In genomic region chr2:100018794-100019193, GRCh38 we compare ENCODE assay signal across 19 cellular contexts.
DNase-seq lines count a peak whose midpoint lies in the region; ATAC-seq, FAIRE-seq and TF ChIP-seq lines count a peak whose summit lies in the region.
"Had no signal": no experiment of that assay in that cellular context is flagged by ENCODE, and none has a peak within 500 bp of the region (broad histone marks: within the 10 kb centered on the region; RNA-seq: fewer than 3 reads in every experiment).

No MANE protein-coding gene starts in this region.

- peaks cover 47 to 77% of the 10 kb centered on the region in 2 experiments for H3K79me1 ChIP-seq in IMR-90 (ENCODE audit: low read depth in 1 of 2, low read length in 2 of 2)

- no peaks in the 10 kb centered on the region for H3K27me3 ChIP-seq in IMR-90 (ENCODE audit: control insufficient read depth, insufficient read depth, low read length)
- H3K27me3 ChIP-seq: BLaER1 treated with 17β-estradiol and CSF1 and Interleukin-3, amounts not matched to agents 10 nM and 100 nM; uterus had no signal

- 28% methylated on average over 3 of the region's 6 CpGs; no CpG with 5 or more reads in 1 of the 2 experiments for WGBS in IMR-90 (ENCODE audit: extremely low coverage in 2 of 2, insufficient read length in 1 of 2), 2 experiments

- H3K4me3 ChIP-seq in IMR-90 (ENCODE audit: insufficient read depth, low read depth, low read length), result peak overlapping the region; percentile 15; the same call in 1 of the 2 replicates
- H3K4me3 ChIP-seq: BLaER1 treated with 17β-estradiol and CSF1 and Interleukin-3, amounts not matched to agents 10 nM and 100 nM; uterus had no signal

- peak overlapping the region; percentile 97 for H4K91ac ChIP-seq in IMR-90 (ENCODE audit: insufficient read depth, low read depth, low read length)

- BruUV-seq in IMR-90 (replicated peaks; lab: Mats Ljungman, UMichigan), result no TSS peak

- H3K4me1 ChIP-seq in IMR-90 (ENCODE audit: control insufficient read depth, insufficient read depth, low read length), result peaks cover 20% of the 10 kb centered on the region
- H3K4me1 ChIP-seq: uterus had no signal

- FAIRE-seq in GM12892 (lab: Jason Lieb, UNC), result no peak

- CTCF ChIA-PET in IMR-90 (lab: Yijun Ruan, JAX), result interaction anchor here (0.9 to 1.5 kb wide), 3 partner anchors 35 to 298 kb away, joined by 3 to 4 read pairs (median 3); no protein-coding TSS in a partner anchor

- H3K36me3 ChIP-seq in IMR-90 (ENCODE audit: control insufficient read depth, insufficient read depth, low read length), result peaks cover 10% of the 10 kb centered on the region
- H3K36me3 ChIP-seq: uterus had no signal

- intact Hi-C loops in IMR-90 (cut with micrococcal nuclease), result no loop called here

- peak overlapping the region; percentile 88 for H3K27ac ChIP-seq in IMR-90 (ENCODE audit: insufficient read depth, low read length)
- H3K27ac ChIP-seq: BLaER1 treated with 17β-estradiol and CSF1 and Interleukin-3, amounts not matched to agents 10 nM and 100 nM had no signal

- peak overlapping the region; percentile 90 for H2BK15ac ChIP-seq in IMR-90 (ENCODE audit: low read depth, low read length)

- peak overlapping the region; percentile 84 to 88 for H4K8ac ChIP-seq in IMR-90 (ENCODE audit: low read depth in 2 of 2, low read length in 2 of 2)

- H3K9ac ChIP-seq in IMR-90 (ENCODE audit: low read depth, low read length), result peak overlapping the region; percentile 34; the same call in 1 of the 2 replicates
- H3K9ac ChIP-seq: BLaER1 treated with 17β-estradiol and CSF1 and Interleukin-3, amounts not matched to agents 10 nM and 100 nM had no signal

- peak overlapping the region; percentile 94 for H4K5ac ChIP-seq in IMR-90 (ENCODE audit: low read depth, low read length)

- peak overlapping the region; percentile 83; the same call in 1 of the 2 replicates for H2AK5ac ChIP-seq in IMR-90 (ENCODE audit: low read depth, low read length)

- no peak overlapping the region for H2AFZ ChIP-seq in IMR-90 (replicated peaks; ENCODE audit: low read length, poor library complexity)

- H3K9me3 Mint-ChIP-seq in brain, result no peaks in the 10 kb centered on the region
- peaks cover 0 to 2% of the 10 kb centered on the region in 2 donors for H3K9me3 Mint-ChIP-seq in effector memory CD8-positive, alpha-beta T cell
- H3K9me3 Mint-ChIP-seq: stimulated activated naive B cell treated with anti-CD40 and anti-IgM and Interleukin-4, amounts not matched to agents 10 μg/mL and 1 μg/mL and 100 μg/mL, for 72 hours had no signal

- TF ChIP-seq POLR2A in IMR-90 (IDR thresholded peaks at IDR 0.05; ENCODE audit: low read depth, low read length), result no peak
- TF ChIP-seq POLR2A in GM12892 (IDR thresholded peaks at IDR 0.05; ENCODE audit: low read depth, low read length), result no peak

- ATAC-seq in IMR-90 (ENCODE audit: low read depth), result peak; percentile 83
- no peak for ATAC-seq in effector memory CD8-positive, alpha-beta T cell (replicated peaks)
- ATAC-seq: stimulated activated naive B cell treated with anti-CD40 and anti-IgM and Interleukin-4, amounts not matched to agents 10 μg/mL and 1 μg/mL and 100 μg/mL, for 72 hours had no signal

- no peaks in the 10 kb centered on the region for H4K20me1 ChIP-seq in IMR-90 (ENCODE audit: insufficient read depth, low read length)

- H3K14ac ChIP-seq in IMR-90 (replicated peaks; ENCODE audit: low read depth, low read length), result peak overlapping the region; percentile 66

- TF ChIP-seq CTCF in IMR-90 (conservative IDR thresholded peaks at IDR 0.05; ENCODE audit: low read depth, low read length), result no peak
- no peak for TF ChIP-seq CTCF in brain (conservative IDR thresholded peaks at IDR 0.05)
- no peak for TF ChIP-seq CTCF in GM20000 (IDR thresholded peaks at IDR 0.05; ENCODE audit: extremely low read depth, missing control alignments)

- H3K4me2 ChIP-seq in IMR-90 (ENCODE audit: low read depth, low read length), result peak overlapping the region; percentile 92
- H3K4me2 ChIP-seq: BLaER1 treated with 17β-estradiol and CSF1 and Interleukin-3, amounts not matched to agents 10 nM and 100 nM had no signal

- no peaks in the 10 kb centered on the region for H3K36me3 Mint-ChIP-seq in brain
- no peaks in the 10 kb centered on the region for H3K36me3 Mint-ChIP-seq in effector memory CD8-positive, alpha-beta T cell (ENCODE audit: insufficient read depth)
- H3K36me3 Mint-ChIP-seq: activated naive CD8-positive, alpha-beta T cell had no signal

- dilution Hi-C loops in IMR-90 (cut with HindIII; ENCODE audit: low sequenced_read_pairs, unreplicated experiment), result no loop called here

- H3K27ac Mint-ChIP-seq in brain, result peak overlapping the region in 3 of 5 experiments; percentile 31 to 68 (median 49)
- no peak overlapping the region for H3K27ac Mint-ChIP-seq in effector memory CD8-positive, alpha-beta T cell
- H3K27ac Mint-ChIP-seq: activated naive CD8-positive, alpha-beta T cell had no signal

- H3K18ac ChIP-seq in IMR-90 (ENCODE audit: low read depth, low read length), result peak overlapping the region; percentile 86

- no peak overlapping the region for H3K4me3 Mint-ChIP-seq in brain
- H3K4me3 Mint-ChIP-seq in effector memory CD8-positive, alpha-beta T cell, result no peak overlapping the region
- H3K4me3 Mint-ChIP-seq: activated naive CD8-positive, alpha-beta T cell; stimulated activated naive B cell treated with anti-CD40 and anti-IgM and Interleukin-4, amounts not matched to agents 10 μg/mL and 1 μg/mL and 100 μg/mL, for 72 hours had no signal

- H2BK5ac ChIP-seq in IMR-90 (ENCODE audit: low read depth, low read length, poor library complexity, severe bottlenecking), result peak overlapping the region; percentile 81

- H3K23ac ChIP-seq in IMR-90 (ENCODE audit: low read depth, low read length), result peak overlapping the region; percentile 43

- peak overlapping the region; percentile 89 for H3K4ac ChIP-seq in IMR-90 (ENCODE audit: low read depth, low read length)

- peak overlapping the region; percentile 94 for H2BK120ac ChIP-seq in IMR-90 (ENCODE audit: low read depth, low read length)

- TF ChIP-seq RAD21 in IMR-90 (IDR thresholded peaks at IDR 0.05; ENCODE audit: low read length), result peak; percentile 18; the same call in 1 of the 2 replicates

- peaks cover 30% of the 10 kb centered on the region for H3K9me1 ChIP-seq in IMR-90 (ENCODE audit: insufficient read depth, low read length)

- peaks cover 38% of the 10 kb centered on the region for H3K4me1 Mint-ChIP-seq in brain
- no peaks in the 10 kb centered on the region for H3K4me1 Mint-ChIP-seq in effector memory CD8-positive, alpha-beta T cell (ENCODE audit: low read depth in 2 of 2)

- no peaks in the 10 kb centered on the region for H3K9me3 ChIP-seq in IMR-90 (ENCODE audit: control insufficient read depth, insufficient read depth, low read length)
- H3K9me3 ChIP-seq: uterus had no signal

- DNase-seq in AG08396 (ENCODE audit: low spot score), result peak; percentile 68
- DNase-seq in IMR-90, result peak; percentile 91
- DNase-seq in kidney tubule cell (ENCODE audit: low spot score), result peak; percentile 69
- no peak for DNase-seq in cerebellar cortex (ENCODE audit: low spot score)
- DNase-seq in GM12892 (ENCODE audit: insufficient read length), result no peak
- DNase-seq in effector memory CD8-positive, alpha-beta T cell, result no peak
- DNase-seq in GM20000 (ENCODE audit: low spot score), result no peak
- DNase-seq: dermis blood vessel endothelial cell; DND-41; islet precursor cell; NCI-H1930; NCI-H748 treated with DMSO at 0.1 percent for 48 hours; retina; stimulated activated CD4-positive, alpha-beta T cell treated with anti-CD3 and anti-CD28 coated beads, Interleukin-4, amount 100 ng/mL, for 4 hours; stimulated activated naive B cell treated with anti-CD40 and anti-IgM and Interleukin-4, amounts not matched to agents 10 μg/mL and 1 μg/mL and 100 μg/mL, for 72 hours; uterus had no signal

- in situ Hi-C loops in IMR-90 (cut with MboI; ENCODE audit: low sequenced_read_pairs), result no loop called here

- H3K56ac ChIP-seq in IMR-90 (ENCODE audit: extremely low read depth, insufficient read depth, low read length), result peak overlapping the region; percentile 65; the same call in 1 of the 2 replicates

- POLR2A ChIA-PET in IMR-90 (lab: Charles Lee; ENCODE audit: unreplicated experiment), result interaction anchor here (0.6 to 0.7 kb wide), 2 partner anchors 8 to 846 kb away, joined by 3 read pairs; no protein-coding TSS in a partner anchor

- H2BK20ac ChIP-seq in IMR-90 (ENCODE audit: low read depth, low read length), result peak overlapping the region; percentile 88

- peak overlapping the region; percentile 65 for H2AK9ac ChIP-seq in IMR-90 (replicated peaks; ENCODE audit: low read depth, low read length, poor library complexity)

- H3K27me3 Mint-ChIP-seq in brain, result peaks cover 6% of the 10 kb centered on the region
- peaks cover 12% of the 10 kb centered on the region in 2 donors for H3K27me3 Mint-ChIP-seq in effector memory CD8-positive, alpha-beta T cell
- H3K27me3 Mint-ChIP-seq: stimulated activated naive B cell treated with anti-CD40 and anti-IgM and Interleukin-4, amounts not matched to agents 10 μg/mL and 1 μg/mL and 100 μg/mL, for 72 hours had no signal

TF ChIP-seq in IMR-90, 13 proteins besides CTCF, POLR2A, EP300 and RAD21:
- peak; percentile 36; the same call in 1 of the 2 replicates for TF ChIP-seq MAFK (IDR thresholded peaks at IDR 0.05; ENCODE audit: low read depth, low read length)
- TF ChIP-seq RFX5 (IDR thresholded peaks at IDR 0.05; ENCODE audit: low read depth, low read length), result no peak
- peak; percentile 69; the same call in 1 of the 2 replicates for TF ChIP-seq CEBPB (IDR thresholded peaks at IDR 0.05; ENCODE audit: low read depth, low read length)
- TF ChIP-seq FOS (IDR thresholded peaks at IDR 0.05; ENCODE audit: low read depth, low read length), result peak; percentile 86
- TF ChIP-seq MXI1 (IDR thresholded peaks at IDR 0.05; ENCODE audit: borderline replicate concordance, low read depth, low read length), result no peak
- TF ChIP-seq MAZ (IDR thresholded peaks at IDR 0.05; ENCODE audit: borderline replicate concordance, low read depth, low read length), result no peak
- peak; percentile 3; the same call in 1 of the 2 replicates for TF ChIP-seq SMC3 (IDR thresholded peaks at IDR 0.05; ENCODE audit: low read depth, low read length)
- no peak for TF ChIP-seq CHD1 (IDR thresholded peaks at IDR 0.05; ENCODE audit: low read depth, low read length)
- TF ChIP-seq NFE2L2 (IDR thresholded peaks at IDR 0.05; ENCODE audit: low read depth, low read length), result no peak

Comparison
In these comparisons a context has a peak if more than half of its experiments do, and no peak if none do; other contexts are left out.
1. DNase-seq: peak in AG08396 (single experiment), IMR-90 (single experiment) and kidney tubule cell (single experiment); none in cerebellar cortex (single experiment), GM12892 (single experiment), effector memory CD8-positive, alpha-beta T cell (0 of 3) and GM20000 (single experiment).
2. H3K27ac Mint-ChIP-seq: peak in brain (3 of 5); none in effector memory CD8-positive, alpha-beta T cell (0 of 2).